Comparison of ENCODE assay signal across 15 cellular contexts in genomic region chr14:100048786-100049185, GRCh38. TPM values are rescaled to one million over a fixed set of nuclear protein-coding genes. Genes with fewer than 3 reads are reported as not detected.
DNase-seq lines count a peak whose midpoint lies in the region; ATAC-seq and TF ChIP-seq lines count a peak whose summit lies in the region.
"Had no signal": no experiment of that assay in that cellular context is flagged by ENCODE, and none has a peak within 500 bp of the region (broad histone marks: within the 10 kb centered on the region; RNA-seq: fewer than 3 reads in every experiment).

No MANE protein-coding gene starts in this region.

- DNase-seq in activated T-cell treated with anti-CD3 and anti-CD28 coated beads, Interleukin-2, amount 50 U/mL, for 4 hours: no peak
- DNase-seq in activated T-cell treated with anti-CD3 and anti-CD28 coated beads, Interleukin-2, amount 50 U/mL, for 1 hour: no peak
- DNase-seq in activated CD8-positive, alpha-beta T cell treated with anti-CD3 and anti-CD28 coated beads for 36 hours: peak; percentile 49
- peak in 32 of 42 donors; percentile 14 to 81 (median 48) for DNase-seq in head of caudate nucleus
- DNase-seq in stimulated activated naive CD8-positive, alpha-beta T cell treated with anti-CD3 and anti-CD28 coated beads, Interleukin-15, Interleukin-2, amounts not matched to agents 100 U/mL and 50 U/mL, for 24 hours: peak; percentile 52
- no peak for DNase-seq in NOMO-1 treated with DMSO at 0.1 percent for 48 hours (lab: John Stamatoyannopoulos, UW; ENCODE audit: unreplicated experiment)
- DNase-seq: COR-L47; mesendoderm; NCI-H2107; NCI-H526; PC-3; stimulated activated naive CD4-positive, alpha-beta T cell; upper lobe of right lung had no signal

- H3K4me1 Mint-ChIP-seq in activated T-cell treated with anti-CD3 and anti-CD28 coated beads, Interleukin-2, amount 50 U/mL, for 4 hours (ENCODE audit: low read depth): peaks cover 15% of the 10 kb centered on the region
- H3K4me1 Mint-ChIP-seq in activated CD8-positive, alpha-beta T cell treated with anti-CD3 and anti-CD28 coated beads for 36 hours (ENCODE audit: low read depth): peaks cover 19% of the 10 kb centered on the region

- no peaks in the 10 kb centered on the region for H3K9me3 Mint-ChIP-seq in activated T-cell treated with anti-CD3 and anti-CD28 coated beads, Interleukin-2, amount 50 U/mL, for 4 hours
- no peaks in the 10 kb centered on the region for H3K9me3 Mint-ChIP-seq in activated CD8-positive, alpha-beta T cell treated with anti-CD3 and anti-CD28 coated beads for 36 hours

- CTCF ChIA-PET in activated CD8-positive, alpha-beta T cell treated with anti-CD3 and anti-CD28 coated beads for 36 hours (lab: Charles Lee): interaction anchor here (0.7 to 2.0 kb wide), 5 partner anchors 9 to 144 kb away, joined by 3 to 7 read pairs (median 4); no protein-coding TSS in a partner anchor

- peak; percentile 72 to 85 for ATAC-seq in activated T-cell treated with anti-CD3 and anti-CD28 coated beads, Interleukin-2, amount 50 U/mL, for 4 hours
- ATAC-seq in activated CD8-positive, alpha-beta T cell treated with anti-CD3 and anti-CD28 coated beads for 36 hours: peak; percentile 67
- ATAC-seq in stimulated activated naive CD8-positive, alpha-beta T cell treated with anti-CD3 and anti-CD28 coated beads, Interleukin-15, Interleukin-2, amounts not matched to agents 100 U/mL and 50 U/mL, for 24 hours: peak; percentile 87
- no peak for ATAC-seq in HG02759 (IDR thresholded peaks at IDR 0.05; ENCODE audit: unreplicated experiment)
- ATAC-seq in HG03442 (IDR thresholded peaks at IDR 0.05; ENCODE audit: unreplicated experiment): no peak
- ATAC-seq: PC-3, upper lobe of right lung had no signal

- H3K4me3 Mint-ChIP-seq in activated T-cell treated with anti-CD3 and anti-CD28 coated beads, Interleukin-2, amount 50 U/mL, for 4 hours: no peak overlapping the region
- peak overlapping the region; percentile 8 for H3K4me3 Mint-ChIP-seq in activated CD8-positive, alpha-beta T cell treated with anti-CD3 and anti-CD28 coated beads for 36 hours

- no peak for TF ChIP-seq CTCF in activated CD8-positive, alpha-beta T cell treated with anti-CD3 and anti-CD28 coated beads for 36 hours (IDR thresholded peaks at IDR 0.05)

- intact Hi-C loops in activated CD8-positive, alpha-beta T cell treated with anti-CD3 and anti-CD28 coated beads for 36 hours (cut with micrococcal nuclease): no loop called here
- intact Hi-C loops in head of caudate nucleus (cut with DNase I): no loop called here

- H3K27ac Mint-ChIP-seq in activated CD8-positive, alpha-beta T cell treated with anti-CD3 and anti-CD28 coated beads for 36 hours: peak overlapping the region; percentile 14

- no peaks in the 10 kb centered on the region for H3K36me3 Mint-ChIP-seq in activated T-cell treated with anti-CD3 and anti-CD28 coated beads, Interleukin-2, amount 50 U/mL, for 4 hours (ENCODE audit: insufficient read depth)
- H3K36me3 Mint-ChIP-seq in activated CD8-positive, alpha-beta T cell treated with anti-CD3 and anti-CD28 coated beads for 36 hours (ENCODE audit: low read depth): peaks cover 1% of the 10 kb centered on the region

- no peaks in the 10 kb centered on the region for H3K27me3 Mint-ChIP-seq in activated T-cell treated with anti-CD3 and anti-CD28 coated beads, Interleukin-2, amount 50 U/mL, for 4 hours (ENCODE audit: low read depth)
- H3K27me3 Mint-ChIP-seq in activated CD8-positive, alpha-beta T cell treated with anti-CD3 and anti-CD28 coated beads for 36 hours: no peaks in the 10 kb centered on the region

- POLR2A ChIA-PET in activated CD8-positive, alpha-beta T cell treated with anti-CD3 and anti-CD28 coated beads for 36 hours (lab: Charles Lee): interaction anchor here (1.0 to 1.8 kb wide), 5 partner anchors 9 to 154 kb away, joined by 3 to 9 read pairs (median 4); partner anchors contain the start of gene EVL

RNA-seq across cellular contexts. Expression of gene EVL, which starts 16.4 kb away (rescaled TPM):
- 100 to 1,000 TPM in 2 of 3 donors, 10 to 100 TPM in 1; 79.4 to 112 (median 107) TPM for total RNA-seq in activated T-cell treated with anti-CD3 and anti-CD28 coated beads, Interleukin-2, amount 50 U/mL, for 4 hours
- total RNA-seq in activated CD8-positive, alpha-beta T cell treated with anti-CD3 and anti-CD28 coated beads for 36 hours: 100 to 1,000 TPM; 340 to 351 TPM

Comparison
In these comparisons a context has a peak if more than half of its experiments do, and no peak if none do; other contexts are left out.
1. ATAC-seq: peak in activated T-cell treated with anti-CD3 and anti-CD28 coated beads, Interleukin-2, amount 50 U/mL, for 4 hours (2 of 2), activated CD8-positive, alpha-beta T cell treated with anti-CD3 and anti-CD28 coated beads for 36 hours (single experiment) and stimulated activated naive CD8-positive, alpha-beta T cell treated with anti-CD3 and anti-CD28 coated beads, Interleukin-15, Interleukin-2, amounts not matched to agents 100 U/mL and 50 U/mL, for 24 hours (single experiment); none in HG02759 (single experiment) and HG03442 (single experiment).
2. DNase-seq: peak in activated CD8-positive, alpha-beta T cell treated with anti-CD3 and anti-CD28 coated beads for 36 hours (single experiment), head of caudate nucleus (32 of 42) and stimulated activated naive CD8-positive, alpha-beta T cell treated with anti-CD3 and anti-CD28 coated beads, Interleukin-15, Interleukin-2, amounts not matched to agents 100 U/mL and 50 U/mL, for 24 hours (single experiment); none in activated T-cell treated with anti-CD3 and anti-CD28 coated beads, Interleukin-2, amount 50 U/mL, for 4 hours (single experiment), activated T-cell treated with anti-CD3 and anti-CD28 coated beads, Interleukin-2, amount 50 U/mL, for 1 hour (single experiment) and NOMO-1 treated with DMSO at 0.1 percent for 48 hours (single experiment).